33 cellular contexts compared by ENCODE assay signal in genomic region chr16:68041783-68042182, GRCh38. TPM values are rescaled to one million over a fixed set of nuclear protein-coding genes. Genes with fewer than 3 reads are reported as not detected.
DNase-seq lines count a peak whose midpoint lies in the region; ATAC-seq and TF ChIP-seq lines count a peak whose summit lies in the region.
"Had no signal": no experiment of that assay in that cellular context is flagged by ENCODE, and none has a peak within 500 bp of the region (broad histone marks: within the 10 kb centered on the region; RNA-seq: fewer than 3 reads in every experiment).

No MANE protein-coding gene starts in this region.

- no peak overlapping the region for H3K9ac ChIP-seq in neural progenitor cell

- H3K9me3 Mint-ChIP-seq in CD14-positive monocyte: no peaks in the 10 kb centered on the region
- H3K9me3 Mint-ChIP-seq in IgD-negative memory B cell: no peaks in the 10 kb centered on the region
- H3K9me3 Mint-ChIP-seq in neural progenitor cell: no peaks in the 10 kb centered on the region
- H3K9me3 Mint-ChIP-seq in activated CD4-positive, alpha-beta T cell treated with anti-CD3 and anti-CD28 coated beads for 36 hours (ENCODE audit: low read depth): no peaks in the 10 kb centered on the region
- H3K9me3 Mint-ChIP-seq: activated T-cell treated with anti-CD3 and anti-CD28 coated beads, Interleukin-2, amount 50 U/mL, for 4 hours; CD8-positive, alpha-beta memory T cell; nephron; T-cell; WTC11 had no signal

- no peak overlapping the region for H3K4me3 ChIP-seq in neural progenitor cell
- H3K4me3 ChIP-seq: ascending aorta, gastrocnemius medialis, mucosa of descending colon, SJSA1, skin epidermis had no signal

- H3K4me1 Mint-ChIP-seq in CD14-positive monocyte: peaks cover 72% of the 10 kb centered on the region
- peaks cover 35 to 47% (median 36%) of the 10 kb centered on the region in 3 donors for H3K4me1 Mint-ChIP-seq in IgD-negative memory B cell
- no peaks in the 10 kb centered on the region for H3K4me1 Mint-ChIP-seq in neural progenitor cell
- H3K4me1 Mint-ChIP-seq in activated CD4-positive, alpha-beta T cell treated with anti-CD3 and anti-CD28 coated beads for 36 hours: peaks cover 9% of the 10 kb centered on the region
- H3K4me1 Mint-ChIP-seq: nephron, WTC11 had no signal

- H3K4me3 Mint-ChIP-seq in CD14-positive monocyte (peak overlapping the region; percentile 13 to 73), IgD-negative memory B cell (peak overlapping the region in 3 of 4 donors; percentile 71 to 79 (median 77)), neural progenitor cell (no peak overlapping the region)
- no peak overlapping the region for H3K4me3 Mint-ChIP-seq in activated CD4-positive, alpha-beta T cell treated with anti-CD3 and anti-CD28 coated beads for 36 hours
- H3K4me3 Mint-ChIP-seq: activated CD8-positive, alpha-beta memory T cell treated with anti-CD3 and anti-CD28 coated beads, Interleukin-2, amount 10 ng/mL, durations not matched to agents 7 days and 5 days; activated T-cell treated with anti-CD3 and anti-CD28 coated beads, Interleukin-2, amount 50 U/mL, for 4 hours; CD8-positive, alpha-beta memory T cell; nephron; T-cell; WTC11 had no signal

- CTCF ChIA-PET in activated CD4-positive, alpha-beta T cell treated with anti-CD3 and anti-CD28 coated beads for 36 hours (lab: Charles Lee): interaction anchor here (0.9 to 1.9 kb wide), 12 partner anchors 20 to 227 kb away, joined by 3 to 7 read pairs (median 4); partner anchors contain the start of gene NRN1L

- no peak for DNase-seq in CD14-positive monocyte (ENCODE audit: low spot score)
- DNase-seq in SIG-M5 (lab: John Stamatoyannopoulos, UW): peak; percentile 22
- no peak for DNase-seq in neural progenitor cell (ENCODE audit: low spot score)
- no peak for DNase-seq in activated CD4-positive, alpha-beta T cell treated with anti-CD3 and anti-CD28 coated beads for 36 hours
- no peak for DNase-seq in NCI-H187 treated with DMSO at 0.1 percent for 48 hours (lab: John Stamatoyannopoulos, UW)
- DNase-seq: activated CD8-positive, alpha-beta memory T cell treated with anti-CD3 and anti-CD28 coated beads, Interleukin-2, amount 10 ng/mL, durations not matched to agents 7 days and 5 days; activated T-cell treated with anti-CD3 and anti-CD28 coated beads, Interleukin-2, amount 50 U/mL, for 4 hours; AML-193; CD8-positive, alpha-beta memory T cell; gastrocnemius medialis; Kasumi-1; mucosa of descending colon; NCI-H1048; NCI-H524; NK-92 treated with Interleukin-12 subunit alpha and Interleukin-12 subunit beta, amount 100 ng/mL, for 24 hours; stimulated activated naive CD4-positive, alpha-beta T cell treated with Interleukin-2 at 50 U/mL for 16 hours; T-cell had no signal

- no peaks in the 10 kb centered on the region for H3K9me3 ChIP-seq in neural progenitor cell (ENCODE audit: low read depth)
- H3K9me3 ChIP-seq: ascending aorta, gastrocnemius medialis, mucosa of descending colon, SJSA1 had no signal

- H3K27me3 Mint-ChIP-seq in CD14-positive monocyte (ENCODE audit: low read depth in 3 of 3) (peaks cover 0 to 2% (median 1%) of the 10 kb centered on the region in 3 donors), IgD-negative memory B cell (no peaks in the 10 kb centered on the region), neural progenitor cell (ENCODE audit: insufficient read depth, low read depth) (no peaks in the 10 kb centered on the region)
- H3K27me3 Mint-ChIP-seq in activated CD4-positive, alpha-beta T cell treated with anti-CD3 and anti-CD28 coated beads for 36 hours: no peaks in the 10 kb centered on the region
- H3K27me3 Mint-ChIP-seq: activated CD8-positive, alpha-beta memory T cell treated with anti-CD3 and anti-CD28 coated beads, Interleukin-2, amount 10 ng/mL, durations not matched to agents 7 days and 5 days; CD8-positive, alpha-beta memory T cell; T-cell had no signal

- no peaks in the 10 kb centered on the region for H3K36me3 ChIP-seq in neural progenitor cell
- H3K36me3 ChIP-seq: ascending aorta, gastrocnemius medialis had no signal

- H3K36me3 Mint-ChIP-seq in CD14-positive monocyte (peaks cover 19 to 27% of the 10 kb centered on the region in 2 donors), IgD-negative memory B cell (peaks cover 2% of the 10 kb centered on the region), neural progenitor cell (peaks cover 13% of the 10 kb centered on the region)
- peaks cover 27% of the 10 kb centered on the region for H3K36me3 Mint-ChIP-seq in activated CD4-positive, alpha-beta T cell treated with anti-CD3 and anti-CD28 coated beads for 36 hours (ENCODE audit: low read depth)

- intact Hi-C loops in CD14-positive monocyte (cut with micrococcal nuclease): loop anchor here in 1 of 2 donors (5.0 kb wide), 1 partner anchor 104 kb away; the partner anchor contains the start of gene PSMB10
- intact Hi-C loops in activated CD4-positive, alpha-beta T cell treated with anti-CD3 and anti-CD28 coated beads for 36 hours (cut with DNase I, micrococcal nuclease): loop anchor here (1.0 to 10.0 kb wide), 5 partner anchors 73 to 367 kb away; partner anchors contain the start of genes PSMB10 (in 1 of the 2) and SLC12A4 (in 1 of the 2)

- H2AFZ ChIP-seq in neural progenitor cell (replicated peaks): no peak overlapping the region

- no peak overlapping the region for H3K27ac ChIP-seq in neural progenitor cell
- H3K27ac ChIP-seq: ascending aorta, gastrocnemius medialis, SJSA1 had no signal

- H3K79me2 ChIP-seq in neural progenitor cell (ENCODE audit: low read depth): no peaks in the 10 kb centered on the region

- no peaks in the 10 kb centered on the region for H3F3A ChIP-seq in neural progenitor cell (ENCODE audit: low read depth)

- no peak overlapping the region for H3K4me2 ChIP-seq in neural progenitor cell

- TF ChIP-seq CTCF in CD14-positive monocyte (IDR thresholded peaks at IDR 0.05) (no peak), neural progenitor cell (IDR thresholded peaks at IDR 0.05) (no peak)

- H3K27ac Mint-ChIP-seq in CD14-positive monocyte: peak overlapping the region; percentile 74 to 96 (median 90)
- H3K27ac Mint-ChIP-seq in IgD-negative memory B cell: peak overlapping the region; percentile 19 to 81 (median 52)
- peak overlapping the region; percentile 8 for H3K27ac Mint-ChIP-seq in neural progenitor cell
- H3K27ac Mint-ChIP-seq in activated CD4-positive, alpha-beta T cell treated with anti-CD3 and anti-CD28 coated beads for 36 hours: no peak overlapping the region
- H3K27ac Mint-ChIP-seq: activated CD8-positive, alpha-beta memory T cell treated with anti-CD3 and anti-CD28 coated beads, Interleukin-2, amount 10 ng/mL, durations not matched to agents 7 days and 5 days; nephron; T-cell; WTC11 had no signal

- ATAC-seq in activated CD4-positive, alpha-beta T cell treated with anti-CD3 and anti-CD28 coated beads for 36 hours: no peak
- ATAC-seq in HG02938 (IDR thresholded peaks at IDR 0.05; ENCODE audit: unreplicated experiment): no peak
- ATAC-seq: activated CD8-positive, alpha-beta memory T cell treated with anti-CD3 and anti-CD28 coated beads, Interleukin-2, amount 10 ng/mL, durations not matched to agents 7 days and 5 days; activated T-cell treated with anti-CD3 and anti-CD28 coated beads, Interleukin-2, amount 50 U/mL, for 4 hours; gastrocnemius medialis; mucosa of descending colon; T-cell; WTC11 had no signal

- POLR2A ChIA-PET in activated CD4-positive, alpha-beta T cell treated with anti-CD3 and anti-CD28 coated beads for 36 hours (lab: Charles Lee): no interaction called here

- no peaks in the 10 kb centered on the region for H3K4me1 ChIP-seq in neural progenitor cell
- H3K4me1 ChIP-seq: ascending aorta, SJSA1 had no signal

- no peaks in the 10 kb centered on the region for H3K27me3 ChIP-seq in neural progenitor cell
- H3K27me3 ChIP-seq: ascending aorta, gastrocnemius medialis, SJSA1 had no signal

- peaks cover 5% of the 10 kb centered on the region for H4K20me1 ChIP-seq in neural progenitor cell (ENCODE audit: low read depth)

RNA-seq across cellular contexts. Expression of gene DUS2, which starts 18.7 kb away (rescaled TPM):
- polyA plus RNA-seq in CD14-positive monocyte (10 to 100 TPM; 18.4 to 33.2 TPM), IgD-negative memory B cell (68.3 TPM)
- total RNA-seq in neural progenitor cell (ENCODE audit: low replicate concordance): 22.7 and 22.9 TPM in 2 replicates
- total RNA-seq in activated CD4-positive, alpha-beta T cell treated with anti-CD3 and anti-CD28 coated beads for 36 hours: 10 to 100 TPM; 29.5 to 33.1 TPM

RNA-seq across cellular contexts. Expression of gene DDX28, which starts 18.8 kb away (rescaled TPM):
- polyA plus RNA-seq in CD14-positive monocyte: 10 to 100 TPM; 27.7 to 42.9 TPM
- 35.8 TPM for polyA plus RNA-seq in IgD-negative memory B cell
- total RNA-seq in neural progenitor cell (ENCODE audit: low replicate concordance): 7.3 and 17.0 TPM in 2 replicates
- total RNA-seq in activated CD4-positive, alpha-beta T cell treated with anti-CD3 and anti-CD28 coated beads for 36 hours: 10 to 100 TPM; 13.7 to 17.1 TPM

RNA-seq across cellular contexts. Expression of gene DPEP2NB, which starts 26.1 kb away (rescaled TPM):
- polyA plus RNA-seq in CD14-positive monocyte: not detected
- not detected for polyA plus RNA-seq in IgD-negative memory B cell
- total RNA-seq in neural progenitor cell (ENCODE audit: low replicate concordance): not detected in 2 replicates
- not detected for total RNA-seq in activated CD4-positive, alpha-beta T cell treated with anti-CD3 and anti-CD28 coated beads for 36 hours
- total RNA-seq: A673; activated CD8-positive, alpha-beta memory T cell treated with anti-CD3 and anti-CD28 coated beads, Interleukin-2, amount 10 ng/mL, durations not matched to agents 7 days and 5 days; activated T-cell treated with anti-CD3 and anti-CD28 coated beads, Interleukin-2, amount 50 U/mL, for 4 hours; ascending aorta; CD8-positive, alpha-beta memory T cell; Daoy; endothelial cell of umbilical vein; fibroblast of lung; gastrocnemius medialis; H4; kidney epithelial cell; mucosa of descending colon; osteocyte; SJSA1; T-cell; temporal lobe; urinary bladder; WTC11 had no signal
- polyA plus RNA-seq: CD8-positive, alpha-beta memory T cell; endothelial cell of umbilical vein; fibroblast of lung; urinary bladder had no signal

RNA-seq across cellular contexts. Expression of gene DPEP2, which starts 42.5 kb away (rescaled TPM):
- polyA plus RNA-seq in CD14-positive monocyte: 100 to 1,000 TPM; 117 to 124 TPM
- polyA plus RNA-seq in IgD-negative memory B cell: 45.3 TPM
- total RNA-seq in neural progenitor cell (ENCODE audit: low replicate concordance): not detected in 2 replicates
- total RNA-seq in activated CD4-positive, alpha-beta T cell treated with anti-CD3 and anti-CD28 coated beads for 36 hours: 1 to 10 TPM; 3.2 to 3.8 TPM
- total RNA-seq: A673, Daoy, fibroblast of lung, H4, kidney epithelial cell, osteocyte had no signal
- polyA plus RNA-seq: fibroblast of lung had no signal

RNA-seq across cellular contexts. Expression of gene NFATC3, which starts 43.4 kb away (rescaled TPM):
- polyA plus RNA-seq in CD14-positive monocyte (10 to 100 TPM; 15.8 to 21.8 TPM), IgD-negative memory B cell (47.2 TPM)
- total RNA-seq in neural progenitor cell (ENCODE audit: low replicate concordance): 34.2 and 43.1 TPM in 2 replicates
- 10 to 100 TPM; 68.4 to 81.2 TPM for total RNA-seq in activated CD4-positive, alpha-beta T cell treated with anti-CD3 and anti-CD28 coated beads for 36 hours

Comparison
In these comparisons a context has a peak if more than half of its experiments do, and no peak if none do; other contexts are left out.
1. H3K4me3 Mint-ChIP-seq: peak in CD14-positive monocyte (2 of 2) and IgD-negative memory B cell (3 of 4); none in neural progenitor cell (single experiment) and activated CD4-positive, alpha-beta T cell treated with anti-CD3 and anti-CD28 coated beads for 36 hours (single experiment).